In the genomic region with DNA sequence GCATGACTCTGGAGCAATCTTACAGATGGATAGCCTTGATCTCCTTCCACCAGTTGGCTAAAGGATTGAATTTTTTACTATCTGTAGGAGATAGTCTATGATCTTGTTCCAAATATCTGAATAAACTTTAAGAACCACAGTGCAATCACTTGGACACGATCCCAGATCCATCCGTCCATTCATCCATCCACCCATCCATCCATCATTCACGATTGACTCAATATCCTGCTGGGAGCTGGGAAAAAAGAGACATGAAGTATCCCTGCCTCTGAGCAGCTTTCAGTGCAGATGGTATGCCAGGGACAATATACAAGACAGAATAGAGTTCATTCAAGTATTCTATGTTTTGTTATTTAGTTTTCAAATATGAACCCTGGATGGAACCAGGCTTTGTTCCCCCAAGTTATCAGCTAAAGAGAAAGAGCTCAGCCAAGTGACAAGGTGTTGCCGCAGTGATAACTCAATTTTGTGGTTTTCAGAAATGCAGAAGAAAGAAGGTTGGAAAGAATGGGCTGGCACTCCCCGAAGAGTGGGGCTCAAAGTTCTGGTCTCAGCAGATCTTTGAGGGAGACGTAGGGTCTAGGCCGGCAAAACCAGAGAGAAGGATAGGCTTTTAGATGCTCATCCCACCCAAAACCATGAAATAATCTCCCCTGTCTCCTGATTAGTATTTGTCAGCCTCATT, we compare ENCODE assay signal across 13 cellular contexts.
"Had no signal": no experiment of that assay in that cellular context is flagged by ENCODE, and none has a peak within 500 bp of the region (broad histone marks: within the 10 kb centered on the region; RNA-seq: fewer than 3 reads in every experiment).

No MANE protein-coding gene starts in this region.

- H3K27me3 ChIP-seq: cardiac muscle cell, colonic mucosa, foreskin keratinocyte, thyroid gland had no signal

- DNase-seq: activated CD4-positive, alpha-beta T cell treated with anti-CD3 and anti-CD28 coated beads for 48 hours; activated CD8-positive, alpha-beta memory T cell treated with anti-CD3 and anti-CD28 coated beads, Interleukin-2, amount 50 U/mL, for 48 hours; activated CD8-positive, alpha-beta T cell treated with anti-CD3 and anti-CD28 coated beads, Interleukin-2, amount 10 ng/mL, durations not matched to agents 7 days and 5 days; activated naive CD8-positive, alpha-beta T cell treated with anti-CD3 and anti-CD28 coated beads, Interleukin-2, amount 50 U/mL, for 24 hours; colonic mucosa; foreskin keratinocyte; left cardiac atrium; naive B cell; retina; small intestine; thyroid gland had no signal

- H3K4me1 ChIP-seq: colonic mucosa, foreskin keratinocyte, thyroid gland had no signal

- ATAC-seq: activated CD8-positive, alpha-beta T cell treated with anti-CD3 and anti-CD28 coated beads, Interleukin-2, amount 10 ng/mL, durations not matched to agents 7 days and 5 days; activated naive CD8-positive, alpha-beta T cell treated with anti-CD3 and anti-CD28 coated beads, Interleukin-2, amount 50 U/mL, for 24 hours; foreskin keratinocyte; left cardiac atrium; WTC11 had no signal

- H3K36me3 ChIP-seq: cardiac muscle cell, colonic mucosa, thyroid gland had no signal

- H3K4me3 ChIP-seq: cardiac muscle cell, colonic mucosa, thyroid gland had no signal

- H3K9me3 ChIP-seq: colonic mucosa, thyroid gland had no signal

- H3K27ac ChIP-seq: cardiac muscle cell, colonic mucosa, foreskin keratinocyte, thyroid gland had no signal
